8 cellular contexts compared by ENCODE assay signal in the genomic region with DNA sequence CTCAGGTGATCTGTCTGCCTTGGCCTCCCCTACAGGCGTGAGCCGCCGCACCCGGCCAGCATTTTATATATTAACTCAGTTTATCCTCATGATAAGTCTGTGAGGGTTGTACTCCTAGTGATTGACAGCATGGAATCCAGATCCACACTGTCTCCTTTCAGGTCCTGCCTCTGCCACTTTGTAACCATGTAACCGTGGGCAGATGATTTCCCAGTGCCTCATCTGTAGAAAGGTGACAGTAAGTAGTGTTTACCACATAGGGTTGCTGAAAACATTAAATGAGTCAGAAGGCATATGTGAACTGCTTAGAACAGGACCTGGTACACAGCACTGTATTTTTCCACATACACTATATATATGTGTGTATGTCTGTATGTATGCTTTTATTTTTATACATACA. TPM values are rescaled to one million over a fixed set of nuclear protein-coding genes. Genes with fewer than 3 reads are reported as not detected.
DNase-seq lines count a peak whose midpoint lies in the region; ATAC-seq and TF ChIP-seq lines count a peak whose summit lies in the region.

No MANE protein-coding gene starts in this region.

- H3K4me3 ChIP-seq in RWPE2 (ENCODE audit: severe bottlenecking) (peak overlapping the region; percentile 54), esophagus muscularis mucosa (peak overlapping the region in 3 of 4 donors; percentile 86 to 93 (median 88)), left lung (peak overlapping the region in 1 of 2 donors; percentile 98)

- CTCF ChIA-PET in activated CD8-positive, alpha-beta memory T cell treated with anti-CD3 and anti-CD28 coated beads, Interleukin-2, amount 10 ng/mL, durations not matched to agents 7 days and 5 days (lab: Charles Lee) = interaction anchor here (1.8 kb wide), 1 partner anchor 18 kb away, joined by 4 read pairs; no protein-coding TSS in a partner anchor

- H3K4me3 Mint-ChIP-seq in activated CD8-positive, alpha-beta memory T cell treated with anti-CD3 and anti-CD28 coated beads, Interleukin-2, amount 10 ng/mL, durations not matched to agents 7 days and 5 days = peak overlapping the region; percentile 70
- peak overlapping the region; percentile 51 for H3K4me3 Mint-ChIP-seq in stimulated activated naive CD8-positive, alpha-beta T cell treated with anti-CD3 and anti-CD28 coated beads, Interleukin-15, Interleukin-2, amounts not matched to agents 100 ng/mL and 50 ng/mL, for 24 hours

- H3K4me1 ChIP-seq in RWPE2 (ENCODE audit: insufficient read depth, poor library complexity, severe bottlenecking) (peaks cover 13% of the 10 kb centered on the region), esophagus muscularis mucosa (peaks cover 35 to 46% (median 40%) of the 10 kb centered on the region in 4 donors), left lung (peaks cover 8 to 49% of the 10 kb centered on the region in 2 donors)

- 90% methylated on average over 5 of the region's 5 CpGs for WGBS in esophagus muscularis mucosa

- H3K9me3 ChIP-seq in RWPE2 (ENCODE audit: severe bottlenecking) (no peaks in the 10 kb centered on the region), esophagus muscularis mucosa (no peaks in the 10 kb centered on the region), left lung (no peaks in the 10 kb centered on the region)

- no peak for DNase-seq in activated CD8-positive, alpha-beta memory T cell treated with anti-CD3 and anti-CD28 coated beads, Interleukin-2, amount 10 ng/mL, durations not matched to agents 7 days and 5 days
- no peak for DNase-seq in activated CD8-positive, alpha-beta memory T cell treated with anti-CD3 and anti-CD28 coated beads, Interleukin-2, amount 50 U/mL, for 4 hours
- no peak for DNase-seq in RWPE2 (ENCODE audit: low spot score)
- DNase-seq in esophagus muscularis mucosa (ENCODE audit: extremely low spot score) = no peak
- DNase-seq in left lung = no peak
- DNase-seq in activated effector memory CD4-positive, alpha-beta T cell treated with Interleukin-2 at 50 U/mL for 16 hours = no peak
- no peak for DNase-seq in SKM-1 treated with dmso at 0.1 percent for 144 hours (lab: John Stamatoyannopoulos, UW; ENCODE audit: unreplicated experiment)

- TF ChIP-seq EP300 in esophagus muscularis mucosa (IDR thresholded peaks at IDR 0.05) = no peak

- no peak for ATAC-seq in activated CD8-positive, alpha-beta memory T cell treated with anti-CD3 and anti-CD28 coated beads, Interleukin-2, amount 10 ng/mL, durations not matched to agents 7 days and 5 days
- no peak for ATAC-seq in RWPE2 (ENCODE audit: low read depth)
- ATAC-seq in left lung = no peak

- H3K27ac Mint-ChIP-seq in activated CD8-positive, alpha-beta memory T cell treated with anti-CD3 and anti-CD28 coated beads, Interleukin-2, amount 10 ng/mL, durations not matched to agents 7 days and 5 days = peak overlapping the region; percentile 67
- H3K27ac Mint-ChIP-seq in stimulated activated naive CD8-positive, alpha-beta T cell treated with anti-CD3 and anti-CD28 coated beads, Interleukin-15, Interleukin-2, amounts not matched to agents 100 ng/mL and 50 ng/mL, for 24 hours = peak overlapping the region; percentile 14

- peaks cover 3% of the 10 kb centered on the region for H3K27me3 Mint-ChIP-seq in activated CD8-positive, alpha-beta memory T cell treated with anti-CD3 and anti-CD28 coated beads, Interleukin-2, amount 10 ng/mL, durations not matched to agents 7 days and 5 days
- no peaks in the 10 kb centered on the region for H3K27me3 Mint-ChIP-seq in stimulated activated naive CD8-positive, alpha-beta T cell treated with anti-CD3 and anti-CD28 coated beads, Interleukin-15, Interleukin-2, amounts not matched to agents 100 ng/mL and 50 ng/mL, for 24 hours

- H3K36me3 ChIP-seq in RWPE2 (ENCODE audit: low read depth) = peaks cover 10% of the 10 kb centered on the region
- peaks cover 0 to 6% (median 2%) of the 10 kb centered on the region in 4 donors for H3K36me3 ChIP-seq in esophagus muscularis mucosa
- H3K36me3 ChIP-seq in left lung = no peaks in the 10 kb centered on the region

- intact Hi-C loops in esophagus muscularis mucosa (cut with DNase I) (loop anchor here (5.0 kb wide), 2 partner anchors 40 kb away; partner anchors contain the start of gene LRCH3), left lung (cut with DNase I) (no loop called here)

- peak overlapping the region; percentile 80 for H3K27ac ChIP-seq in RWPE2 (ENCODE audit: poor library complexity, severe bottlenecking)
- H3K27ac ChIP-seq in esophagus muscularis mucosa (replicated peaks in 1 of 4) = peak overlapping the region; percentile 94 to 99 (median 96)
- peak overlapping the region in 1 of 2 donors; percentile 96 for H3K27ac ChIP-seq in left lung

- H3K9me3 Mint-ChIP-seq in activated CD8-positive, alpha-beta memory T cell treated with anti-CD3 and anti-CD28 coated beads, Interleukin-2, amount 10 ng/mL, durations not matched to agents 7 days and 5 days (ENCODE audit: low read depth) = no peaks in the 10 kb centered on the region
- no peaks in the 10 kb centered on the region for H3K9me3 Mint-ChIP-seq in stimulated activated naive CD8-positive, alpha-beta T cell treated with anti-CD3 and anti-CD28 coated beads, Interleukin-15, Interleukin-2, amounts not matched to agents 100 ng/mL and 50 ng/mL, for 24 hours

- H3K27me3 ChIP-seq in RWPE2 (ENCODE audit: insufficient read depth, poor library complexity, severe bottlenecking) = no peaks in the 10 kb centered on the region
- H3K27me3 ChIP-seq in esophagus muscularis mucosa = no peaks in the 10 kb centered on the region
- no peaks in the 10 kb centered on the region for H3K27me3 ChIP-seq in left lung

- no peak for TF ChIP-seq CTCF in RWPE2 (IDR thresholded peaks at IDR 0.05; ENCODE audit: poor library complexity, severe bottlenecking)
- no peak for TF ChIP-seq CTCF in esophagus muscularis mucosa (IDR thresholded peaks at IDR 0.05)
- no peak for TF ChIP-seq CTCF in left lung (IDR thresholded peaks at IDR 0.05)

- TF ChIP-seq POLR2A in esophagus muscularis mucosa (IDR thresholded peaks at IDR 0.05; ENCODE audit: low read depth) = no peak

- peaks cover 41% of the 10 kb centered on the region for H3K4me1 Mint-ChIP-seq in activated CD8-positive, alpha-beta memory T cell treated with anti-CD3 and anti-CD28 coated beads, Interleukin-2, amount 10 ng/mL, durations not matched to agents 7 days and 5 days
- peaks cover 60% of the 10 kb centered on the region for H3K4me1 Mint-ChIP-seq in stimulated activated naive CD8-positive, alpha-beta T cell treated with anti-CD3 and anti-CD28 coated beads, Interleukin-15, Interleukin-2, amounts not matched to agents 100 ng/mL and 50 ng/mL, for 24 hours (ENCODE audit: low read depth)

- H3K36me3 Mint-ChIP-seq in activated CD8-positive, alpha-beta memory T cell treated with anti-CD3 and anti-CD28 coated beads, Interleukin-2, amount 10 ng/mL, durations not matched to agents 7 days and 5 days = peaks cover 10% of the 10 kb centered on the region
- H3K36me3 Mint-ChIP-seq in stimulated activated naive CD8-positive, alpha-beta T cell treated with anti-CD3 and anti-CD28 coated beads, Interleukin-15, Interleukin-2, amounts not matched to agents 100 ng/mL and 50 ng/mL, for 24 hours (ENCODE audit: low read depth) = no peaks in the 10 kb centered on the region

RNA-seq across cellular contexts. Expression of gene FYTTD1, which starts 2.4 kb away (rescaled TPM):
- total RNA-seq in activated CD8-positive, alpha-beta memory T cell treated with anti-CD3 and anti-CD28 coated beads, Interleukin-2, amount 10 ng/mL, durations not matched to agents 7 days and 5 days = 10 to 100 TPM; 35.5 to 50.5 TPM
- 100 to 1,000 TPM in 2 of 4 donors, 10 to 100 TPM in 2; 57.7 to 111 (median 85.6) TPM for total RNA-seq in esophagus muscularis mucosa
- 10 to 100 TPM; 46.8 to 50.2 TPM for total RNA-seq in left lung

RNA-seq across cellular contexts. Expression of gene RUBCN, which starts 15.4 kb away (rescaled TPM):
- total RNA-seq in activated CD8-positive, alpha-beta memory T cell treated with anti-CD3 and anti-CD28 coated beads, Interleukin-2, amount 10 ng/mL, durations not matched to agents 7 days and 5 days = 10 to 100 TPM; 55.5 to 58.9 TPM
- total RNA-seq in esophagus muscularis mucosa (10 to 100 TPM; 45.7 to 76.7 (median 69.8) TPM), left lung (10 to 100 TPM; 32.3 to 33.0 TPM)

RNA-seq across cellular contexts. Expression of gene LRCH3, which starts 38.9 kb away (rescaled TPM):
- 10 to 100 TPM; 62.2 to 62.6 TPM for total RNA-seq in activated CD8-positive, alpha-beta memory T cell treated with anti-CD3 and anti-CD28 coated beads, Interleukin-2, amount 10 ng/mL, durations not matched to agents 7 days and 5 days
- total RNA-seq in esophagus muscularis mucosa (100 to 1,000 TPM in 1 of 4 donors, 10 to 100 TPM in 3; 34.6 to 160 (median 55.2) TPM), left lung (10 to 100 TPM; 36.8 to 40.1 TPM)
